ENCODE assay signal across 1 cellular context in genomic region chr7:158498443-158499108, GRCh38.
TF ChIP-seq lines count a peak whose summit lies in the region.

No MANE protein-coding gene starts in this region.

TF ChIP-seq in HepG2, 621 proteins besides CTCF, POLR2A, EP300 and RAD21 (continued from another document and continues in another):
- no peak for TF ChIP-seq FUBP1 (CRISPR knock-in tag; IDR thresholded peaks at IDR 0.05; ENCODE audit: borderline replicate concordance)
- TF ChIP-seq ZNF205 (CRISPR knock-in tag; IDR thresholded peaks at IDR 0.05), result no peak
- TF ChIP-seq MLX (CRISPR knock-in tag; IDR thresholded peaks at IDR 0.05), result peak; percentile 97
- 0 out of 2 replicates have a peak, but pooled peaks have one; percentile 19 for TF ChIP-seq ZBTB7B (CRISPR knock-in tag; IDR thresholded peaks at IDR 0.05)
- no peak for TF ChIP-seq PHF20 (CRISPR knock-in tag; IDR thresholded peaks at IDR 0.05)
- TF ChIP-seq ZNF691 (CRISPR knock-in tag; IDR thresholded peaks at IDR 0.05; ENCODE audit: borderline replicate concordance, low read depth), result no peak
- no peak for TF ChIP-seq MBD4 (IDR thresholded peaks at IDR 0.05; ENCODE audit: borderline replicate concordance, low read length)
- TF ChIP-seq ZNF317 (CRISPR knock-in tag; IDR thresholded peaks at IDR 0.05), result no peak
- TF ChIP-seq ZNF879 (CRISPR knock-in tag; IDR thresholded peaks at IDR 0.05), result no peak
- TF ChIP-seq HDAC1 (CRISPR knock-in tag; IDR thresholded peaks at IDR 0.05), result peak; percentile 52; the same call in 1 of the 2 replicates
- peak; percentile 85 for TF ChIP-seq SKI (IDR thresholded peaks at IDR 0.05; ENCODE audit: partially characterized antibody)
- peak; percentile 77 for TF ChIP-seq NFE2L2 (IDR thresholded peaks at IDR 0.05; ENCODE audit: low read length)
- no peak for TF ChIP-seq FOXM1 (CRISPR knock-in tag; IDR thresholded peaks at IDR 0.05)
- no peak for TF ChIP-seq ZNF891 (CRISPR knock-in tag; IDR thresholded peaks at IDR 0.05)
- no peak for TF ChIP-seq SNAPC2 (CRISPR knock-in tag; IDR thresholded peaks at IDR 0.05)
- peak; percentile 63; the same call in 1 of the 2 replicates for TF ChIP-seq RXRB (CRISPR knock-in tag; IDR thresholded peaks at IDR 0.05; ENCODE audit: borderline replicate concordance)
- TF ChIP-seq PITX1 (CRISPR knock-in tag; IDR thresholded peaks at IDR 0.05), result peak; percentile 19; the same call in 1 of the 2 replicates
- no peak for TF ChIP-seq HBP1 (CRISPR knock-in tag; IDR thresholded peaks at IDR 0.05; ENCODE audit: low read depth)
- TF ChIP-seq ARID5B (CRISPR knock-in tag; IDR thresholded peaks at IDR 0.05), result peak; percentile 85
- TF ChIP-seq U2AF1 (optimal IDR thresholded peaks at IDR 0.05; ENCODE audit: low read depth, low read length), result no peak
- TF ChIP-seq HDAC2 (CRISPR knock-in tag; IDR thresholded peaks at IDR 0.05), result peak; percentile 57
- no peak for TF ChIP-seq ISX (CRISPR knock-in tag; conservative IDR thresholded peaks at IDR 0.05)
- no peak for TF ChIP-seq GTF2F1 (IDR thresholded peaks at IDR 0.05; ENCODE audit: low read length)
- TF ChIP-seq HINFP (CRISPR knock-in tag; IDR thresholded peaks at IDR 0.05; ENCODE audit: low read depth), result no peak
- peak; percentile 40; the same call in 1 of the 2 replicates for TF ChIP-seq CREM (IDR thresholded peaks at IDR 0.05)
- TF ChIP-seq CREM (CRISPR knock-in tag; IDR thresholded peaks at IDR 0.05), result no peak
- no peak for TF ChIP-seq ZBTB46 (CRISPR knock-in tag; IDR thresholded peaks at IDR 0.05; ENCODE audit: borderline replicate concordance)
- TF ChIP-seq NFIB (CRISPR knock-in tag; IDR thresholded peaks at IDR 0.05; ENCODE audit: borderline replicate concordance), result no peak
- TF ChIP-seq ZNF329 (CRISPR knock-in tag; IDR thresholded peaks at IDR 0.05; ENCODE audit: low read depth), result no peak
- no peak for TF ChIP-seq RXRA (CRISPR knock-in tag; IDR thresholded peaks at IDR 0.05)
- TF ChIP-seq DMAP1 (CRISPR knock-in tag; IDR thresholded peaks at IDR 0.05), result peak; percentile 59; the same call in 1 of the 2 replicates
- no peak for TF ChIP-seq ZFP37 (CRISPR knock-in tag; IDR thresholded peaks at IDR 0.05; ENCODE audit: borderline replicate concordance)
- no peak for TF ChIP-seq ATF3 (CRISPR knock-in tag; IDR thresholded peaks at IDR 0.05)
- TF ChIP-seq MYC (CRISPR knock-in tag; IDR thresholded peaks at IDR 0.05; ENCODE audit: borderline replicate concordance), result no peak
- no peak for TF ChIP-seq ZNF766 (CRISPR knock-in tag; IDR thresholded peaks at IDR 0.05; ENCODE audit: borderline replicate concordance)
- no peak for TF ChIP-seq PHF5A (CRISPR knock-in tag; IDR thresholded peaks at IDR 0.05; ENCODE audit: low read depth, unreplicated experiment)
- TF ChIP-seq LBX2 (CRISPR knock-in tag; IDR thresholded peaks at IDR 0.05; ENCODE audit: borderline replicate concordance), result no peak
- peak; percentile 33; the same call in 1 of the 2 replicates for TF ChIP-seq NCOR1 (IDR thresholded peaks at IDR 0.05; ENCODE audit: borderline replicate concordance, low read length)
- TF ChIP-seq NFRKB (IDR thresholded peaks at IDR 0.05), result no peak
- no peak for TF ChIP-seq POGZ (CRISPR knock-in tag; IDR thresholded peaks at IDR 0.05)
- TF ChIP-seq GFI1 (CRISPR knock-in tag; IDR thresholded peaks at IDR 0.05; ENCODE audit: borderline replicate concordance), result no peak
- no peak for TF ChIP-seq ZFP82 (CRISPR knock-in tag; IDR thresholded peaks at IDR 0.05; ENCODE audit: borderline replicate concordance)
- peak; percentile 74; the same call in 1 of the 2 replicates for TF ChIP-seq HNF4G (IDR thresholded peaks at IDR 0.05; ENCODE audit: borderline replicate concordance, low read depth, low read length)
- TF ChIP-seq HNF4G (CRISPR knock-in tag; IDR thresholded peaks at IDR 0.05; ENCODE audit: borderline replicate concordance, low read depth), result no peak
- TF ChIP-seq ARNTL (CRISPR knock-in tag; IDR thresholded peaks at IDR 0.05), result peak; percentile 92
- no peak for TF ChIP-seq KDM6A (CRISPR knock-in tag; IDR thresholded peaks at IDR 0.05; ENCODE audit: low read depth)
- no peak for TF ChIP-seq ZNF513 (CRISPR knock-in tag; conservative IDR thresholded peaks at IDR 0.05)
- TF ChIP-seq NCOA2 (CRISPR knock-in tag; IDR thresholded peaks at IDR 0.05), result peak; percentile 57
- no peak for TF ChIP-seq STAT6 (CRISPR knock-in tag; IDR thresholded peaks at IDR 0.05; ENCODE audit: borderline replicate concordance)
- no peak for TF ChIP-seq ZFP90 (CRISPR knock-in tag; IDR thresholded peaks at IDR 0.05; ENCODE audit: borderline replicate concordance)
- TF ChIP-seq NKX3-1 (CRISPR knock-in tag; IDR thresholded peaks at IDR 0.05), result no peak
- no peak for TF ChIP-seq MTA3 (CRISPR knock-in tag; IDR thresholded peaks at IDR 0.05)
- TF ChIP-seq BRD4 (CRISPR knock-in tag; IDR thresholded peaks at IDR 0.05), result no peak
- TF ChIP-seq ZFP36 (IDR thresholded peaks at IDR 0.05; ENCODE audit: borderline replicate concordance, low read depth, low read length, partially characterized antibody), result no peak
